In genomic region chrX:146264763-146265375, GRCh38 we compare ENCODE assay signal across 15 cellular contexts.
"Had no signal": no experiment of that assay in that cellular context is flagged by ENCODE, and none has a peak within 500 bp of the region (broad histone marks: within the 10 kb centered on the region; RNA-seq: fewer than 3 reads in every experiment).

No MANE protein-coding gene starts in this region.

- H3K4me3 Mint-ChIP-seq: activated CD4-positive, alpha-beta T cell treated with anti-CD3 and anti-CD28 coated beads for 36 hours; activated naive CD8-positive, alpha-beta T cell treated with anti-CD3 and anti-CD28 coated beads for 36 hours; naive thymus-derived CD4-positive, alpha-beta T cell had no signal

- H3K9me3 Mint-ChIP-seq: activated naive CD8-positive, alpha-beta T cell treated with anti-CD3 and anti-CD28 coated beads for 36 hours had no signal

- ATAC-seq: activated CD4-positive, alpha-beta T cell treated with anti-CD3 and anti-CD28 coated beads for 36 hours; mucosa of descending colon; naive thymus-derived CD4-positive, alpha-beta T cell had no signal

- H3K4me1 Mint-ChIP-seq: activated CD4-positive, alpha-beta T cell treated with anti-CD3 and anti-CD28 coated beads for 36 hours; activated naive CD8-positive, alpha-beta T cell treated with anti-CD3 and anti-CD28 coated beads for 36 hours; naive thymus-derived CD4-positive, alpha-beta T cell had no signal

- DNase-seq: activated CD4-positive, alpha-beta T cell treated with anti-CD3 and anti-CD28 coated beads for 36 hours; activated CD4-positive, alpha-beta T cell treated with anti-CD3 and anti-CD28 coated beads, Interleukin-2, amount 50 U/mL, for 48 hours; activated naive CD8-positive, alpha-beta T cell treated with anti-CD3 and anti-CD28 coated beads for 36 hours; amniotic stem cell; mesenchymal stem cell; mucosa of descending colon; naive thymus-derived CD4-positive, alpha-beta T cell; ovary; stimulated activated CD8-positive, alpha-beta memory T cell treated with anti-CD3 and anti-CD28 coated beads, Interleukin-4, amount 100 ng/mL, for 48 hours; stimulated activated naive CD4-positive, alpha-beta T cell; T-helper 2 cell; thyroid gland; uterus had no signal

- H3K27me3 Mint-ChIP-seq: activated CD4-positive, alpha-beta T cell treated with anti-CD3 and anti-CD28 coated beads for 36 hours; activated naive CD8-positive, alpha-beta T cell treated with anti-CD3 and anti-CD28 coated beads for 36 hours; naive thymus-derived CD4-positive, alpha-beta T cell had no signal

- H3K27me3 ChIP-seq: cardiac muscle cell, ovary, thyroid gland, uterus had no signal

- H3K36me3 ChIP-seq: cardiac muscle cell, ovary, thyroid gland, uterus had no signal

- H3K27ac Mint-ChIP-seq: activated CD4-positive, alpha-beta T cell treated with anti-CD3 and anti-CD28 coated beads for 36 hours; activated naive CD8-positive, alpha-beta T cell treated with anti-CD3 and anti-CD28 coated beads for 36 hours; naive thymus-derived CD4-positive, alpha-beta T cell had no signal

- H3K36me3 Mint-ChIP-seq: activated naive CD8-positive, alpha-beta T cell treated with anti-CD3 and anti-CD28 coated beads for 36 hours; naive thymus-derived CD4-positive, alpha-beta T cell had no signal

- H3K4me3 ChIP-seq: cardiac muscle cell, dorsolateral prefrontal cortex, mucosa of descending colon, ovary, thyroid gland, uterus had no signal
